13 cellular contexts compared by ENCODE assay signal in genomic region chr4:184849184-184849583, GRCh38. TPM values are rescaled to one million over a fixed set of nuclear protein-coding genes. Genes with fewer than 3 reads are reported as not detected.
A peak's percentile ranks its signal among the peaks of the same experiment; 100 is the strongest.
DNase-seq lines count a peak whose midpoint lies in the region; ATAC-seq lines count a peak whose summit lies in the region.
"Had no signal": no experiment of that assay in that cellular context is flagged by ENCODE, and none has a peak within 500 bp of the region (broad histone marks: within the 10 kb centered on the region; RNA-seq: fewer than 3 reads in every experiment).

No MANE protein-coding gene starts in this region.

- H3K36me3 Mint-ChIP-seq in naive thymus-derived CD4-positive, alpha-beta T cell = no peaks in the 10 kb centered on the region
- H3K36me3 Mint-ChIP-seq: activated naive CD8-positive, alpha-beta T cell had no signal

- POLR2A ChIA-PET in naive thymus-derived CD4-positive, alpha-beta T cell (lab: Charles Lee) = interaction anchor here (0.6 kb wide), 1 partner anchor 40 kb away, joined by 4 read pairs; no protein-coding TSS in a partner anchor

- H3K4me3 ChIP-seq in naive thymus-derived CD4-positive, alpha-beta T cell (ENCODE audit: low read length) = no peak overlapping the region
- H3K4me3 ChIP-seq: SJCRH30 had no signal

- H3K4me1 ChIP-seq in naive thymus-derived CD4-positive, alpha-beta T cell (ENCODE audit: control insufficient read depth in 2 of 2, insufficient read depth in 2 of 2, low read length in 2 of 2) = no peaks in the 10 kb centered on the region

- no peaks in the 10 kb centered on the region for H3K9me3 ChIP-seq in naive thymus-derived CD4-positive, alpha-beta T cell (ENCODE audit: control insufficient read depth in 2 of 3, low read length in 3 of 3)
- H3K9me3 ChIP-seq: SJCRH30 had no signal

- peak; percentile 33 for DNase-seq in SKM-1 treated with dmso at 0.1 percent for 144 hours (lab: John Stamatoyannopoulos, UW; ENCODE audit: unreplicated experiment)
- no peak for DNase-seq in SKM-1 (lab: John Stamatoyannopoulos, UW; ENCODE audit: unreplicated experiment)
- no peak for DNase-seq in naive thymus-derived CD4-positive, alpha-beta T cell
- DNase-seq in NCI-H748 (lab: John Stamatoyannopoulos, UW; ENCODE audit: unreplicated experiment) = no peak
- no peak for DNase-seq in DMS 273 (lab: John Stamatoyannopoulos, UW; ENCODE audit: unreplicated experiment)
- DNase-seq: 8988T, NCI-H1105 treated with DMSO at 0.1 percent for 48 hours, NCI-H526, SJCRH30 had no signal

- peak overlapping the region in 1 of 9 donors; percentile 16 for H3K27ac Mint-ChIP-seq in naive thymus-derived CD4-positive, alpha-beta T cell
- H3K27ac Mint-ChIP-seq: activated naive CD8-positive, alpha-beta T cell had no signal

- no peaks in the 10 kb centered on the region for H3K9me3 Mint-ChIP-seq in naive thymus-derived CD4-positive, alpha-beta T cell

- H3K27ac ChIP-seq in naive thymus-derived CD4-positive, alpha-beta T cell (ENCODE audit: low read depth, low read length) = no peak overlapping the region
- H3K27ac ChIP-seq: SJCRH30 had no signal

- peaks cover 0 to 18% (median under 1%) of the 10 kb centered on the region in 7 donors for H3K4me1 Mint-ChIP-seq in naive thymus-derived CD4-positive, alpha-beta T cell

- H3K27me3 Mint-ChIP-seq in naive thymus-derived CD4-positive, alpha-beta T cell = peaks cover 0 to 10% (median 4%) of the 10 kb centered on the region in 5 donors
- H3K27me3 Mint-ChIP-seq: activated naive CD8-positive, alpha-beta T cell had no signal

- intact Hi-C loops in naive thymus-derived CD4-positive, alpha-beta T cell (cut with micrococcal nuclease) = no loop called here

- CTCF ChIA-PET in naive thymus-derived CD4-positive, alpha-beta T cell (lab: Charles Lee) = no interaction called here

- H3K4me3 Mint-ChIP-seq in naive thymus-derived CD4-positive, alpha-beta T cell = peak overlapping the region in 1 of 10 donors; percentile 21
- H3K4me3 Mint-ChIP-seq: activated naive CD8-positive, alpha-beta T cell had no signal

- H3K36me3 ChIP-seq in naive thymus-derived CD4-positive, alpha-beta T cell (ENCODE audit: control insufficient read depth in 2 of 3, insufficient read depth in 3 of 3, low read length in 3 of 3) = no peaks in the 10 kb centered on the region
- H3K36me3 ChIP-seq: SJCRH30 had no signal

- H3K27me3 ChIP-seq in naive thymus-derived CD4-positive, alpha-beta T cell (ENCODE audit: control insufficient read depth in 2 of 2, insufficient read depth in 2 of 2, low read length in 2 of 2) = no peaks in the 10 kb centered on the region
- H3K27me3 ChIP-seq: SJCRH30 had no signal

- peak; percentile 25 for ATAC-seq in GM21390 (IDR thresholded peaks at IDR 0.05; ENCODE audit: unreplicated experiment)
- ATAC-seq in HG03342 (IDR thresholded peaks at IDR 0.05; ENCODE audit: unreplicated experiment) = peak; percentile 22
- ATAC-seq in naive thymus-derived CD4-positive, alpha-beta T cell = peak; percentile 42
- ATAC-seq in GM19328 (IDR thresholded peaks at IDR 0.05; ENCODE audit: unreplicated experiment) = no peak

RNA-seq across cellular contexts. Expression of gene ACSL1, which starts 23.4 kb away (rescaled TPM):
- 10 to 100 TPM in 4 of 5 experiments, 1 to 10 TPM in 1; 9.5 to 80.1 (median 20.4) TPM for total RNA-seq in naive thymus-derived CD4-positive, alpha-beta T cell
- 1 to 10 TPM; 5.7 to 6.2 TPM for polyA plus RNA-seq in naive thymus-derived CD4-positive, alpha-beta T cell
